Comparison of ENCODE assay signal across 8 cellular contexts in the genomic region with DNA sequence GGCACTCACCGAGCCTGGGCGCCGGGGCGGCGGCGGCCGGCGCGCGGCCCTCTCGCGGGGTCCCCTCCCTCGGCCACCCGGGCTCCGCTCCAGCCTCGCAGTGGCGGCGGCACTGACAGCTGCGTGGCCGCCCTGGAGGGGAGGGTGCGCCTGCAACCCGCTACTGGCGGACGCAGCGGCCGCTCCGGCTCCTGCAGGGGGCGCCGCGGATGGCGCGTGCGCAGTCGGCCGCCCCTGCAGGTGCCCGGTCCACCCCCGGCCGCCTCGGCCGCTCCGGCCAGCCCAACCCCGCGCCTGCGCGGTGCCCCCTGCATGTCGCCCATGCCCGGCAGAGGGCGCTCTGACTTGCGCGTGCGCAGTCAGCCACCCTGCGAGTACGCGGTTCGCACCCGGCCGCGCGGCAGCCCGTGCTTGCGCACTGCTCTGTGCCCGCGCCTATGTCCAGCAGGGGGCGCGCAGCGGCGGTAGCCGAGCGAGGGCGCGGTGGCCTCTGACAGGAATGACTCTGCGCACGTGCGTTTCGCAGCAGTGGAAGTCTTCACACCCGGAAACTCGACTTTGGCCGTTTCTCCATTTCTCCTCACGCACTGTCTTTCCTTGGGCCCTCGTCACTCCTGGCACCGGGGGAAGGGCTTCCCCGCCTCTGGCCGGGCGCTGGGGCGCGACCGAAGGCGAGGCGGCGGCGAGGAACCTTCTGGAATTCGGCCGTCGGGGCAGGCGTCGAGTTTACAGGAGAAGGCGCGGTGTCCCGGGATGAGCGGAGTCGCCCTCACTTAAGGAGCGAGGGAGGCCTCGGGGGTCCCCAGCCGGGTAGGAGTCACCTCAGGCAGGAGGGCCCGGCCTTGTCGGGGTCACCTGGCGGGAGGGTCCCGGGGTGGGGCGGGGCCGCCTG. TPM values are rescaled to one million over a fixed set of nuclear protein-coding genes. Genes with fewer than 3 reads are reported as not detected.
A peak's percentile ranks its signal among the peaks of the same experiment; 100 is the strongest.
DNase-seq lines count a peak whose midpoint lies in the region; ATAC-seq and TF ChIP-seq lines count a peak whose summit lies in the region.

A gene (minus strand): TSS at position 165 of the 892 bp plus-strand sequence. CDS start 14,262 bp downstream, outside the sequence.

- H3K4me1 ChIP-seq in cardiac muscle cell (ENCODE audit: low read depth) (no peaks in the 10 kb centered on the region), trophoblast cell (ENCODE audit: control insufficient read depth in 1 of 2, insufficient read depth in 2 of 2, low read length in 2 of 2) (peaks cover 5 to 9% of the 10 kb centered on the region in 2 experiments), transverse colon (peaks cover 0 to 23% (median 14%) of the 10 kb centered on the region in 4 donors)

- H2BK5ac ChIP-seq in trophoblast cell (ENCODE audit: low read depth, low read length, poor library complexity), result no peak within 1 kb of the TSS

- TF ChIP-seq EP300 in transverse colon (IDR thresholded peaks at IDR 0.05; ENCODE audit: low read depth), result no peak

- peak within 1 kb of the TSS; percentile 71 for H2AFZ ChIP-seq in trophoblast cell (ENCODE audit: insufficient read depth, low read length, poor library complexity)

- H3K4me3 ChIP-seq in cardiac muscle cell (peak within 1 kb of the TSS; percentile 53), trophoblast cell (ENCODE audit: low read depth, low read length) (peak within 1 kb of the TSS; percentile 66), transverse colon (peak within 1 kb of the TSS; percentile 47 to 67 (median 62))

- H3K27ac ChIP-seq in cardiac muscle cell (no peak within 1 kb of the TSS), trophoblast cell (ENCODE audit: low read depth, low read length) (no peak within 1 kb of the TSS), transverse colon (peak within 1 kb of the TSS; percentile 8 to 78 (median 64))

- no peaks in the 10 kb centered on the region for H3K36me3 ChIP-seq in cardiac muscle cell
- H3K36me3 ChIP-seq in trophoblast cell (ENCODE audit: control insufficient read depth in 1 of 2, insufficient read depth in 2 of 2, low read length in 2 of 2), result no peaks in the 10 kb centered on the region
- no peaks in the 10 kb centered on the region for H3K36me3 ChIP-seq in transverse colon

- H3K9me3 ChIP-seq in cardiac muscle cell (ENCODE audit: low read depth) (no peaks in the 10 kb centered on the region), trophoblast cell (ENCODE audit: insufficient read depth, low read depth, low read length) (peaks cover 3% of the 10 kb centered on the region), transverse colon (no peaks in the 10 kb centered on the region)

- ATAC-seq in HG02642 (IDR thresholded peaks at IDR 0.05; ENCODE audit: poor library complexity, unreplicated experiment), result peak; percentile 89

- no peak for TF ChIP-seq POLR2A in transverse colon (IDR thresholded peaks at IDR 0.05)

- no peak within 1 kb of the TSS for H3K9ac ChIP-seq in trophoblast cell (ENCODE audit: low read length)

- DNase-seq in NCI-H1105 (lab: John Stamatoyannopoulos, UW), result peak; percentile 74
- DNase-seq in SKM-1 treated with dmso at 0.1 percent for 144 hours (lab: John Stamatoyannopoulos, UW; ENCODE audit: unreplicated experiment), result peak; percentile 91
- peak; percentile 85 for DNase-seq in activated naive CD8-positive, alpha-beta T cell treated with anti-CD3 and anti-CD28 coated beads, Interleukin-2, amount 50 U/mL, for 16 hours (ENCODE audit: low read depth, low spot score)
- peak; percentile 91 to 94 for DNase-seq in cardiac muscle cell (ENCODE audit: low read depth in 1 of 2, low spot score in 1 of 2)
- peak; percentile 92 to 98 for DNase-seq in trophoblast cell
- DNase-seq in transverse colon, result peak; percentile 95

- in situ Hi-C loops in transverse colon (cut with MboI; ENCODE audit: low pct_ligation_motif_present in 1 of 4, low pct_unique_long_range_greater_than_20kb in 1 of 4, low sequenced_read_pairs in 3 of 4), result loop anchor here in 2 of 4 donors (25.0 kb wide), 1 partner anchor 146 kb away; a partner anchor contains a TSS

- H3K18ac ChIP-seq in trophoblast cell (ENCODE audit: low read length), result peak within 1 kb of the TSS; percentile 26

- no peak within 1 kb of the TSS for H3K23ac ChIP-seq in trophoblast cell (ENCODE audit: low read length)

- TF ChIP-seq CTCF in GM12872 (IDR thresholded peaks at IDR 0.05; ENCODE audit: insufficient read depth, low read depth, low read length), result peak; percentile 99
- peak; percentile 91 for TF ChIP-seq CTCF in cardiac muscle cell (IDR thresholded peaks at IDR 0.05; ENCODE audit: low read depth, low read length)
- peak; percentile 98 to 100 (median 99) for TF ChIP-seq CTCF in transverse colon (IDR thresholded peaks at IDR 0.05)

- H2BK120ac ChIP-seq in trophoblast cell (ENCODE audit: insufficient read depth, low read length, poor library complexity), result no peak within 1 kb of the TSS

- peak within 1 kb of the TSS; percentile 31 for H4K12ac ChIP-seq in trophoblast cell (ENCODE audit: low read depth, low read length)

- no peak within 1 kb of the TSS for H2AK5ac ChIP-seq in trophoblast cell (ENCODE audit: low read length)

- no peak within 1 kb of the TSS for H4K91ac ChIP-seq in trophoblast cell (ENCODE audit: low read depth, low read length)

- no CpG with 5 or more reads among the region's 110 CpGs for WGBS in trophoblast cell (ENCODE audit: extremely low coverage, insufficient coverage, insufficient read length)
- 23% methylated on average over 88 of the region's 110 CpGs; no CpG with 5 or more reads in 1 of the 2 donors for WGBS in transverse colon (ENCODE audit: low coverage in 1 of 2), 2 donors

- H4K8ac ChIP-seq in trophoblast cell (ENCODE audit: low read depth, low read length), result peak within 1 kb of the TSS; percentile 31

- H3K4me2 ChIP-seq in trophoblast cell (ENCODE audit: low read length), result peak within 1 kb of the TSS; percentile 92

- intact Hi-C loops in transverse colon (cut with DNase I; ENCODE audit: low total_unique reads), result loop anchor here (5.0 kb wide), 2 partner anchors 86 to 156 kb away; a partner anchor contains a TSS

- H3K4ac ChIP-seq in trophoblast cell (ENCODE audit: low read depth, low read length), result no peak within 1 kb of the TSS

- no peaks in the 10 kb centered on the region for H3K79me2 ChIP-seq in trophoblast cell (ENCODE audit: control insufficient read depth, insufficient read depth, low read length, poor library complexity)

- no peak within 1 kb of the TSS for H3K14ac ChIP-seq in trophoblast cell (ENCODE audit: low read length)

- H2BK12ac ChIP-seq in trophoblast cell (ENCODE audit: low read length), result no peak within 1 kb of the TSS

- H3K27me3 ChIP-seq in cardiac muscle cell (peaks cover 34% of the 10 kb centered on the region), trophoblast cell (ENCODE audit: insufficient read depth, low read length) (peaks cover 20% of the 10 kb centered on the region), transverse colon (peaks cover 47% of the 10 kb centered on the region)

- no peaks in the 10 kb centered on the region for H3K79me1 ChIP-seq in trophoblast cell (ENCODE audit: low read length)

RNA-seq across cellular contexts. Expression of the gene that starts here (rescaled TPM):
- total RNA-seq in cardiac muscle cell (14.2 and 14.5 TPM in 2 replicates), transverse colon (1 to 10 TPM; 3.4 to 8.6 (median 3.7) TPM)
- 11.1 and 16.9 TPM in 2 replicates for polyA plus RNA-seq in cardiac muscle cell
- 1.1 TPM in 2 replicates for polyA plus RNA-seq in trophoblast cell (2013)

Comparison
In these comparisons a context has a peak if more than half of its experiments do, and no peak if none do; other contexts are left out.
1. H3K27ac ChIP-seq: peak in transverse colon (4 of 4); none in cardiac muscle cell (single experiment) and trophoblast cell (single experiment).
2. Peak in every context shown above with its lines, with median percentiles within 50 percentile points of each other: CTCF ChIP-seq, DNase-seq and H3K4me3 ChIP-seq.